Comparison of ENCODE assay signal across 11 cellular contexts in the genomic region with DNA sequence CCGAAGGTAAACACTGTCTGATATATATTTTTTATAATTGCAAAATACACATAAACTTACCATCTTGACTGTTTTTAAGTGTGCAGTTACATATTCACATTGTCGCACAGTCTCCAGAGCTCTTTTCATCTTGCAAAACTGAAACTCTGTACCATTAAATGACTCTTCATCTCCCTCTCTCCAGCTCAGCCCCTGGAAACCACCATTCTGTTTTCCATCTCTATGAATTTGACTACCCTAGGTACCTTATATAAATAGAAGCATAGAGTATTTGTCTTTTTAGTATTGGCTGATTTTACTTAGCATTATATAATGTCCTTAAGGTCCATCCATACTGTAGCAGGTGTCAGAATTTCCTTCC. TPM values are rescaled to one million over a fixed set of nuclear protein-coding genes. Genes with fewer than 3 reads are reported as not detected.
DNase-seq lines count a peak whose midpoint lies in the region; ATAC-seq and TF ChIP-seq lines count a peak whose summit lies in the region.
"Had no signal": no experiment of that assay in that cellular context is flagged by ENCODE, and none has a peak within 500 bp of the region (broad histone marks: within the 10 kb centered on the region; RNA-seq: fewer than 3 reads in every experiment).

No MANE protein-coding gene starts in this region.

- no peaks in the 10 kb centered on the region for H3K27me3 Mint-ChIP-seq in activated T-cell treated with anti-CD3 and anti-CD28 coated beads, Interleukin-2, amount 50 U/mL, for 4 hours (ENCODE audit: low read depth)
- H3K27me3 Mint-ChIP-seq in stimulated activated naive CD8-positive, alpha-beta T cell treated with anti-CD3 and anti-CD28 coated beads, Interleukin-15, Interleukin-2, amounts not matched to agents 100 ng/mL and 50 ng/mL, for 24 hours = no peaks in the 10 kb centered on the region

- no peak for DNase-seq in activated T-cell treated with anti-CD3 and anti-CD28 coated beads, Interleukin-2, amount 50 U/mL, for 4 hours
- DNase-seq in activated T-cell treated with anti-CD3 and anti-CD28 coated beads for 4 hours = no peak
- DNase-seq in Kasumi-1 (lab: John Stamatoyannopoulos, UW) = peak; percentile 61 to 70
- no peak for DNase-seq in ascending aorta (ENCODE audit: low spot score in 2 of 2)
- no peak for DNase-seq in activated CD4-positive, CD25-positive, alpha-beta regulatory T cell (lab: John Stamatoyannopoulos, UW)
- no peak for DNase-seq in NCI-H1092 treated with DMSO at 0.1 percent for 48 hours (lab: John Stamatoyannopoulos, UW)

- peak; percentile 78 to 87 for ATAC-seq in activated T-cell treated with anti-CD3 and anti-CD28 coated beads, Interleukin-2, amount 50 U/mL, for 4 hours
- peak; percentile 49 for ATAC-seq in HG02588 (IDR thresholded peaks at IDR 0.05; ENCODE audit: unreplicated experiment)
- ATAC-seq: gastroesophageal sphincter, K562 had no signal

- H3K4me3 Mint-ChIP-seq in activated T-cell treated with anti-CD3 and anti-CD28 coated beads, Interleukin-2, amount 50 U/mL, for 4 hours = no peak overlapping the region
- H3K4me3 Mint-ChIP-seq in stimulated activated naive CD8-positive, alpha-beta T cell treated with anti-CD3 and anti-CD28 coated beads, Interleukin-15, Interleukin-2, amounts not matched to agents 100 ng/mL and 50 ng/mL, for 24 hours = no peak overlapping the region

- peaks cover 82% of the 10 kb centered on the region for H3K4me1 Mint-ChIP-seq in activated T-cell treated with anti-CD3 and anti-CD28 coated beads, Interleukin-2, amount 50 U/mL, for 4 hours (ENCODE audit: low read depth)
- H3K4me1 Mint-ChIP-seq in stimulated activated naive CD8-positive, alpha-beta T cell treated with anti-CD3 and anti-CD28 coated beads, Interleukin-15, Interleukin-2, amounts not matched to agents 100 ng/mL and 50 ng/mL, for 24 hours (ENCODE audit: low read depth) = peaks cover 89% of the 10 kb centered on the region

- H3K36me3 Mint-ChIP-seq in activated T-cell treated with anti-CD3 and anti-CD28 coated beads, Interleukin-2, amount 50 U/mL, for 4 hours (ENCODE audit: insufficient read depth) = no peaks in the 10 kb centered on the region
- peaks cover 4% of the 10 kb centered on the region for H3K36me3 Mint-ChIP-seq in stimulated activated naive CD8-positive, alpha-beta T cell treated with anti-CD3 and anti-CD28 coated beads, Interleukin-15, Interleukin-2, amounts not matched to agents 100 ng/mL and 50 ng/mL, for 24 hours (ENCODE audit: low read depth)

- H3K4me3 ChIP-seq in ascending aorta = no peak overlapping the region
- H3K4me3 ChIP-seq: cardiac muscle cell, gastroesophageal sphincter, K562 had no signal

- no peak for TF ChIP-seq CTCF in ascending aorta (IDR thresholded peaks at IDR 0.05)

- no peaks in the 10 kb centered on the region for H3K9me3 Mint-ChIP-seq in activated T-cell treated with anti-CD3 and anti-CD28 coated beads, Interleukin-2, amount 50 U/mL, for 4 hours
- H3K9me3 Mint-ChIP-seq in stimulated activated naive CD8-positive, alpha-beta T cell treated with anti-CD3 and anti-CD28 coated beads, Interleukin-15, Interleukin-2, amounts not matched to agents 100 ng/mL and 50 ng/mL, for 24 hours = peaks cover 4% of the 10 kb centered on the region

- no peaks in the 10 kb centered on the region for H3K36me3 ChIP-seq in ascending aorta
- H3K36me3 ChIP-seq: cardiac muscle cell, gastroesophageal sphincter had no signal

- intact Hi-C loops in ascending aorta (cut with DNase I) = no loop called here

- H3K27me3 ChIP-seq in ascending aorta = no peaks in the 10 kb centered on the region
- H3K27me3 ChIP-seq: cardiac muscle cell, gastroesophageal sphincter had no signal

- peak overlapping the region; percentile 64 for H3K27ac Mint-ChIP-seq in stimulated activated naive CD8-positive, alpha-beta T cell treated with anti-CD3 and anti-CD28 coated beads, Interleukin-15, Interleukin-2, amounts not matched to agents 100 ng/mL and 50 ng/mL, for 24 hours

- H3K4me1 ChIP-seq in ascending aorta = peaks cover 12 to 60% of the 10 kb centered on the region in 2 donors

- no peaks in the 10 kb centered on the region for H3K9me3 ChIP-seq in ascending aorta
- H3K9me3 ChIP-seq: gastroesophageal sphincter had no signal

- peak overlapping the region in 1 of 2 donors; percentile 23 for H3K27ac ChIP-seq in ascending aorta
- H3K27ac ChIP-seq: cardiac muscle cell had no signal

RNA-seq across cellular contexts. Expression of a gene that starts 45.8 kb away (rescaled TPM):
- 10 to 100 TPM; 13.5 to 16.4 (median 14.7) TPM for total RNA-seq in activated T-cell treated with anti-CD3 and anti-CD28 coated beads, Interleukin-2, amount 50 U/mL, for 4 hours
- total RNA-seq in ascending aorta = 45.4 TPM

Comparison
In these comparisons a context has a peak if more than half of its experiments do, and no peak if none do; other contexts are left out.
1. DNase-seq: peak in Kasumi-1 (2 of 2); none in activated T-cell treated with anti-CD3 and anti-CD28 coated beads, Interleukin-2, amount 50 U/mL, for 4 hours (single experiment), activated T-cell treated with anti-CD3 and anti-CD28 coated beads for 4 hours (single experiment), ascending aorta (0 of 2), activated CD4-positive, CD25-positive, alpha-beta regulatory T cell (0 of 4) and NCI-H1092 treated with DMSO at 0.1 percent for 48 hours (single experiment).